1 cellular context compared by ENCODE assay signal in genomic region chr13:50370303-50370950, GRCh38.
A peak's percentile ranks its signal among the peaks of the same experiment; 100 is the strongest.
TF ChIP-seq lines count a peak whose summit lies in the region.

No MANE protein-coding gene starts in this region.

TF ChIP-seq in GM12878, 131 proteins besides CTCF, POLR2A, EP300 and RAD21 (continued from another document):
- TF ChIP-seq SKIL (IDR thresholded peaks at IDR 0.05; ENCODE audit: low read depth, poor library complexity, severe bottlenecking), result no peak
- TF ChIP-seq RCOR1 (conservative IDR thresholded peaks at IDR 0.05; ENCODE audit: low read depth, low read length), result no peak
- no peak for TF ChIP-seq TCF12 (IDR thresholded peaks at IDR 0.05; ENCODE audit: low read depth, low read length)
- TF ChIP-seq CBX5 (IDR thresholded peaks at IDR 0.05; ENCODE audit: low read depth), result no peak
- TF ChIP-seq MYC (IDR thresholded peaks at IDR 0.05; ENCODE audit: insufficient read depth, insufficient read length, insufficient replicate concordance, low read length, severe bottlenecking), result no peak
- no peak for TF ChIP-seq USF2 (IDR thresholded peaks at IDR 0.05; ENCODE audit: borderline replicate concordance, low read depth, low read length)
- TF ChIP-seq NR2C2 (IDR thresholded peaks at IDR 0.05; ENCODE audit: borderline replicate concordance, control insufficient read depth, insufficient read length, low read depth), result no peak
- TF ChIP-seq SRF (IDR thresholded peaks at IDR 0.05; ENCODE audit: low read depth in 2 of 2, low read length in 2 of 2), result 0 out of 4 replicates have a peak, but pooled peaks of 1 of the 2 experiments have one; percentile 26
- TF ChIP-seq RUNX3 (IDR thresholded peaks at IDR 0.05; ENCODE audit: low read length), result peak; percentile 78
